In the genomic region with DNA sequence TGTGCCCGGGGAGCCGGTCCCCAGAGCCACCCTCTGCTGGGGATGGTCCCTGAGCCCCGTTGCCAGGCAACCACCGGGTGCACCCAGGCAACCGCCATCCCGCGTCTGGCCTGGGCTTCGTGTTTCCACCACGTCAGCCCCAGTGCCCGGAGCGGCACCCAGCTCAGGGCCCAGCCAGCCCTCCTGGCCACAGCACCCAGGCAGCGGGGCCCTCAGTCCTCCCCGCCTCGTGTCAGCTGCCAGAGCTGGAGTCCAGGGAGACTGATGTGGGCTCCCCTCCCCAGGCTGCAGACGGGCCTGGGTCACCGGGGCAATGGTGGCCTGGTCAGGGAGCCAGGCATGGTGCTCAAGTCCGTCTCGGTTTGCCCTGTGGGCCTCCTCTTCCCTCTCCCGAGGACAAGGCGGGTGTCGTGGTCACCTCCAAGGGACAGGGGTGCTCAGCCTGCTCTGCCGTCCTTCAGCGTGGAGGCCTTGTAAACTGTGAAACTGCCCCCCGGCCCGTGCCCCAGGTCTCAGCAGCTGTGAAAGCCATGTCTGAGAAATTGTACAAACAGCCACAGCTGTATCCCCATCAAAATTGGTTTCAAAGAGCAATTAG, we compare ENCODE assay signal across 1 cellular context.
TF ChIP-seq lines count a peak whose summit lies in the region.

No MANE protein-coding gene starts in this region.

TF ChIP-seq in SK-N-SH, 30 proteins besides CTCF, POLR2A, EP300 and RAD21:
- TF ChIP-seq, protein P1, sequence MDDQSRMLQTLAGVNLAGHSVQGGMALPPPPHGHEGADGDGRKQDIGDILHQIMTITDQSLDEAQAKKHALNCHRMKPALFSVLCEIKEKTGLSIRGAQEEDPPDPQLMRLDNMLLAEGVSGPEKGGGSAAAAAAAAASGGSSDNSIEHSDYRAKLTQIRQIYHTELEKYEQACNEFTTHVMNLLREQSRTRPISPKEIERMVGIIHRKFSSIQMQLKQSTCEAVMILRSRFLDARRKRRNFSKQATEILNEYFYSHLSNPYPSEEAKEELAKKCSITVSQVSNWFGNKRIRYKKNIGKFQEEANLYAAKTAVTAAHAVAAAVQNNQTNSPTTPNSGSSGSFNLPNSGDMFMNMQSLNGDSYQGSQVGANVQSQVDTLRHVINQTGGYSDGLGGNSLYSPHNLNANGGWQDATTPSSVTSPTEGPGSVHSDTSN (IDR thresholded peaks at IDR 0.05) = no peak
- TF ChIP-seq ELF1 (IDR thresholded peaks at IDR 0.05) (no peak), NFIC (IDR thresholded peaks at IDR 0.05; ENCODE audit: borderline replicate concordance) (no peak), RCOR1 (IDR thresholded peaks at IDR 0.05; ENCODE audit: low read length) (no peak), NRF1 (IDR thresholded peaks at IDR 0.05; ENCODE audit: low read depth, low read length) (no peak), CHD2 (IDR thresholded peaks at IDR 0.05; ENCODE audit: low read length, partially characterized antibody) (no peak), SMC3 (IDR thresholded peaks at IDR 0.05; ENCODE audit: low read depth, low read length) (no peak), RXRA (IDR thresholded peaks at IDR 0.05; ENCODE audit: borderline replicate concordance, low read depth) (no peak), GATA2 (CRISPR knock-in tag; IDR thresholded peaks at IDR 0.05) (no peak), GABPA (IDR thresholded peaks at IDR 0.05; ENCODE audit: low read depth) (no peak), FOSL2 (IDR thresholded peaks at IDR 0.05; ENCODE audit: borderline replicate concordance, low read depth) (no peak), MXI1 (IDR thresholded peaks at IDR 0.05; ENCODE audit: low read depth, low read length) (no peak), FOXJ3 (CRISPR knock-in tag; IDR thresholded peaks at IDR 0.05) (no peak)
- TF ChIP-seq, protein P2, sequence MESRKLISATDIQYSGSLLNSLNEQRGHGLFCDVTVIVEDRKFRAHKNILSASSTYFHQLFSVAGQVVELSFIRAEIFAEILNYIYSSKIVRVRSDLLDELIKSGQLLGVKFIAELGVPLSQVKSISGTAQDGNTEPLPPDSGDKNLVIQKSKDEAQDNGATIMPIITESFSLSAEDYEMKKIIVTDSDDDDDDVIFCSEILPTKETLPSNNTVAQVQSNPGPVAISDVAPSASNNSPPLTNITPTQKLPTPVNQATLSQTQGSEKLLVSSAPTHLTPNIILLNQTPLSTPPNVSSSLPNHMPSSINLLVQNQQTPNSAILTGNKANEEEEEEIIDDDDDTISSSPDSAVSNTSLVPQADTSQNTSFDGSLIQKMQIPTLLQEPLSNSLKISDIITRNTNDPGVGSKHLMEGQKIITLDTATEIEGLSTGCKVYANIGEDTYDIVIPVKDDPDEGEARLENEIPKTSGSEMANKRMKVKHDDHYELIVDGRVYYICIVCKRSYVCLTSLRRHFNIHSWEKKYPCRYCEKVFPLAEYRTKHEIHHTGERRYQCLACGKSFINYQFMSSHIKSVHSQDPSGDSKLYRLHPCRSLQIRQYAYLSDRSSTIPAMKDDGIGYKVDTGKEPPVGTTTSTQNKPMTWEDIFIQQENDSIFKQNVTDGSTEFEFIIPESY (IDR thresholded peaks at IDR 0.05; ENCODE audit: borderline replicate concordance, low read depth) = no peak
- TF ChIP-seq, protein P3, sequence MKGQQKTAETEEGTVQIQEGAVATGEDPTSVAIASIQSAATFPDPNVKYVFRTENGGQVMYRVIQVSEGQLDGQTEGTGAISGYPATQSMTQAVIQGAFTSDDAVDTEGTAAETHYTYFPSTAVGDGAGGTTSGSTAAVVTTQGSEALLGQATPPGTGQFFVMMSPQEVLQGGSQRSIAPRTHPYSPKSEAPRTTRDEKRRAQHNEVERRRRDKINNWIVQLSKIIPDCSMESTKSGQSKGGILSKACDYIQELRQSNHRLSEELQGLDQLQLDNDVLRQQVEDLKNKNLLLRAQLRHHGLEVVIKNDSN (IDR thresholded peaks at IDR 0.05; ENCODE audit: borderline replicate concordance, low read depth) = no peak
